Comparison of ENCODE assay signal across 22 cellular contexts in the genomic region with DNA sequence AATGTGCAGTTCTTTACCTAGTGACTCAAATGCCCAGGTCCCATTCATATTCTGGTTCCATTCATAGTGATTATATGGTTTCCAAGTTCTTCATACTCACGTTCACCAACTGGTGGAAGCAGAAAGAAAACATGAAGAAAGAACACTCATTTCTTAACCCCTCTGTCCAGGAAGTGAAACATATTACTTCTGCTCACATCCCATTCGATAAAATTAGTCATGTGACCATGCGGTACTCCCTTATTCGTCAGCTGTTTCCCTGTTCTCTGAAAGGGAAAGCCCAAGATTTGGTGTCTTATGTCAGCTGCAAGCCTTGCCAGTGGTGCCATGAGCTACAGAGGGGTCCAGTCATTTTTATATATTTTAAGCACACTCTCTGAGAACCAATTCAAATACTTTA.
DNase-seq lines count a peak whose midpoint lies in the region; ATAC-seq and TF ChIP-seq lines count a peak whose summit lies in the region.
"Had no signal": no experiment of that assay in that cellular context is flagged by ENCODE, and none has a peak within 500 bp of the region (broad histone marks: within the 10 kb centered on the region; RNA-seq: fewer than 3 reads in every experiment).

No MANE protein-coding gene starts in this region.

- H3K36me3 ChIP-seq in neural cell (ENCODE audit: insufficient read depth, low read length): no peaks in the 10 kb centered on the region
- H3K36me3 ChIP-seq: ascending aorta, BLaER1, left lung, upper lobe of right lung had no signal

- H3K27me3 Mint-ChIP-seq in activated CD4-positive, alpha-beta memory T cell treated with anti-CD3 and anti-CD28 coated beads for 36 hours: peaks cover 5% of the 10 kb centered on the region
- H3K27me3 Mint-ChIP-seq in activated CD4-positive, alpha-beta memory T cell treated with anti-CD3 and anti-CD28 coated beads, Interleukin-2, amount 10 ng/mL, durations not matched to agents 7 days and 5 days: no peaks in the 10 kb centered on the region
- H3K27me3 Mint-ChIP-seq: stimulated activated naive CD8-positive, alpha-beta T cell treated with anti-CD3 and anti-CD28 coated beads, Interleukin-15, Interleukin-2, amounts not matched to agents 100 ng/mL and 50 ng/mL, for 24 hours had no signal

- no peak overlapping the region for H3K4me3 ChIP-seq in neural cell (ENCODE audit: low read length)
- H3K4me3 ChIP-seq: A549, ascending aorta, BLaER1, left lung, upper lobe of right lung had no signal

- no peaks in the 10 kb centered on the region for H4K20me1 ChIP-seq in neural cell (ENCODE audit: insufficient read depth)
- H4K20me1 ChIP-seq: BLaER1 had no signal

- H3K27ac Mint-ChIP-seq in activated CD4-positive, alpha-beta memory T cell treated with anti-CD3 and anti-CD28 coated beads for 36 hours: no peak overlapping the region
- H3K27ac Mint-ChIP-seq in activated CD4-positive, alpha-beta memory T cell treated with anti-CD3 and anti-CD28 coated beads, Interleukin-2, amount 10 ng/mL, durations not matched to agents 7 days and 5 days: no peak overlapping the region
- H3K27ac Mint-ChIP-seq: effector memory CD8-positive, alpha-beta T cell; stimulated activated naive CD8-positive, alpha-beta T cell treated with anti-CD3 and anti-CD28 coated beads, Interleukin-15, Interleukin-2, amounts not matched to agents 100 ng/mL and 50 ng/mL, for 24 hours had no signal

- no peaks in the 10 kb centered on the region for H3K9me3 ChIP-seq in neural cell (ENCODE audit: low read length)
- H3K9me3 ChIP-seq: upper lobe of right lung had no signal

- H2AFZ ChIP-seq in neural cell (ENCODE audit: low read depth, low read length): no peak overlapping the region

- intact Hi-C loops in activated CD4-positive, alpha-beta memory T cell treated with anti-CD3 and anti-CD28 coated beads for 36 hours (cut with micrococcal nuclease): loop anchor here (2.0 to 5.0 kb wide), 3 partner anchors 69 to 389 kb away; a partner anchor contains a TSS

- H3K9me3 Mint-ChIP-seq in activated CD4-positive, alpha-beta memory T cell treated with anti-CD3 and anti-CD28 coated beads for 36 hours: peaks cover 5% of the 10 kb centered on the region
- H3K9me3 Mint-ChIP-seq in activated CD4-positive, alpha-beta memory T cell treated with anti-CD3 and anti-CD28 coated beads, Interleukin-2, amount 10 ng/mL, durations not matched to agents 7 days and 5 days: peaks cover 4% of the 10 kb centered on the region

- CTCF ChIA-PET in activated CD4-positive, alpha-beta memory T cell treated with anti-CD3 and anti-CD28 coated beads for 36 hours (lab: Charles Lee): no interaction called here
- CTCF ChIA-PET in activated CD4-positive, alpha-beta memory T cell treated with anti-CD3 and anti-CD28 coated beads, Interleukin-2, amount 10 ng/mL, durations not matched to agents 7 days and 5 days (lab: Charles Lee): no interaction called here

- no peak for TF ChIP-seq EP300 in neural cell (conservative IDR thresholded peaks at IDR 0.05; ENCODE audit: poor library complexity, severe bottlenecking)

- POLR2A ChIA-PET in activated CD4-positive, alpha-beta memory T cell treated with anti-CD3 and anti-CD28 coated beads for 36 hours (lab: Charles Lee): interaction anchor here (1.0 kb wide), 1 partner anchor 208 kb away, joined by 3 read pairs; no protein-coding TSS in a partner anchor
- POLR2A ChIA-PET in activated CD4-positive, alpha-beta memory T cell treated with anti-CD3 and anti-CD28 coated beads, Interleukin-2, amount 10 ng/mL, durations not matched to agents 7 days and 5 days (lab: Charles Lee): no interaction called here

- H3K9ac ChIP-seq in neural cell (ENCODE audit: low read length): no peak overlapping the region
- H3K9ac ChIP-seq: BLaER1 had no signal

- no peaks in the 10 kb centered on the region for H3K79me2 ChIP-seq in neural cell (replicated peaks; ENCODE audit: insufficient read depth, low read length)

- H3K4me1 Mint-ChIP-seq in activated CD4-positive, alpha-beta memory T cell treated with anti-CD3 and anti-CD28 coated beads for 36 hours (ENCODE audit: low read depth): peaks cover 8% of the 10 kb centered on the region
- H3K4me1 Mint-ChIP-seq in activated CD4-positive, alpha-beta memory T cell treated with anti-CD3 and anti-CD28 coated beads, Interleukin-2, amount 10 ng/mL, durations not matched to agents 7 days and 5 days: peaks cover 10% of the 10 kb centered on the region

- H3K4me2 ChIP-seq in neural cell (ENCODE audit: low read length): no peak overlapping the region
- H3K4me2 ChIP-seq: A549, BLaER1 had no signal

- no peaks in the 10 kb centered on the region for H3K36me3 Mint-ChIP-seq in activated CD4-positive, alpha-beta memory T cell treated with anti-CD3 and anti-CD28 coated beads for 36 hours
- H3K36me3 Mint-ChIP-seq in activated CD4-positive, alpha-beta memory T cell treated with anti-CD3 and anti-CD28 coated beads, Interleukin-2, amount 10 ng/mL, durations not matched to agents 7 days and 5 days (ENCODE audit: low read depth): no peaks in the 10 kb centered on the region

- H3F3A ChIP-seq in neural cell (ENCODE audit: insufficient read depth, low read length, poor library complexity, severe bottlenecking): peaks cover 12% of the 10 kb centered on the region

- ATAC-seq in GM21576 (IDR thresholded peaks at IDR 0.05; ENCODE audit: unreplicated experiment) (peak; percentile 64), GM21723 (IDR thresholded peaks at IDR 0.05; ENCODE audit: unreplicated experiment) (no peak), HG03095 (IDR thresholded peaks at IDR 0.05; ENCODE audit: unreplicated experiment) (no peak)
- ATAC-seq: A549; effector memory CD8-positive, alpha-beta T cell; HCT116; left lung; upper lobe of right lung had no signal

- H3K27me3 ChIP-seq in neural cell (ENCODE audit: insufficient read depth, low read depth, low read length): no peaks in the 10 kb centered on the region
- H3K27me3 ChIP-seq: ascending aorta, BLaER1, left lung, upper lobe of right lung had no signal

- DNase-seq in activated CD4-positive, alpha-beta memory T cell treated with anti-CD3 and anti-CD28 coated beads for 36 hours: peak; percentile 9
- DNase-seq in activated CD4-positive, alpha-beta memory T cell treated with anti-CD3 and anti-CD28 coated beads, Interleukin-2, amount 10 ng/mL, durations not matched to agents 7 days and 5 days: no peak
- DNase-seq in NAMALWA (ENCODE audit: low spot score) (peak; percentile 76), caudate nucleus (lab: John Stamatoyannopoulos, UW) (no peak)
- DNase-seq: activated effector memory CD4-positive, alpha-beta T cell treated with anti-CD3 and anti-CD28 coated beads, Interleukin-2, amount 50 U/mL, for 16 hours; effector memory CD8-positive, alpha-beta T cell; left lung; NCI-H2029; NCI-H446 treated with DMSO at 0.1 percent for 48 hours; NK-92 treated with Interleukin-12 subunit alpha and Interleukin-12 subunit beta, amount 100 ng/mL, for 24 hours; nucleus accumbens; stimulated activated CD4-positive, alpha-beta T cell treated with anti-CD3 and anti-CD28 coated beads, Interleukin-15, amount 100 ng/mL, for 24 hours; upper lobe of right lung had no signal

- TF ChIP-seq CTCF in neural cell (IDR thresholded peaks at IDR 0.05; ENCODE audit: poor library complexity, severe bottlenecking): no peak

- no peak overlapping the region for H3K4me3 Mint-ChIP-seq in activated CD4-positive, alpha-beta memory T cell treated with anti-CD3 and anti-CD28 coated beads for 36 hours
- H3K4me3 Mint-ChIP-seq in activated CD4-positive, alpha-beta memory T cell treated with anti-CD3 and anti-CD28 coated beads, Interleukin-2, amount 10 ng/mL, durations not matched to agents 7 days and 5 days: no peak overlapping the region
- H3K4me3 Mint-ChIP-seq: effector memory CD8-positive, alpha-beta T cell; stimulated activated naive CD8-positive, alpha-beta T cell treated with anti-CD3 and anti-CD28 coated beads, Interleukin-15, Interleukin-2, amounts not matched to agents 100 ng/mL and 50 ng/mL, for 24 hours had no signal

- TF ChIP-seq RAD21 in neural cell (conservative IDR thresholded peaks at IDR 0.05): no peak

- peak overlapping the region; percentile 94 for H3K27ac ChIP-seq in neural cell (ENCODE audit: low read length)
- no peak overlapping the region for H3K27ac ChIP-seq in caudate nucleus (ENCODE audit: low read depth, low read length)
- H3K27ac ChIP-seq: A549, ascending aorta, BLaER1, left lung, upper lobe of right lung had no signal

- no peaks in the 10 kb centered on the region for H3K9me2 ChIP-seq in neural cell (ENCODE audit: insufficient read depth, low read length)

TF ChIP-seq in neural cell, 6 proteins besides CTCF, POLR2A, EP300 and RAD21:
- TF ChIP-seq TAF1 (IDR thresholded peaks at IDR 0.05; ENCODE audit: low read depth) (no peak), SMC3 (conservative IDR thresholded peaks at IDR 0.05; ENCODE audit: poor library complexity) (no peak), POLR2AphosphoS5 (IDR thresholded peaks at IDR 0.05) (no peak), MXI1 (conservative IDR thresholded peaks at IDR 0.05; ENCODE audit: poor library complexity, severe bottlenecking) (no peak), EZH2 (IDR thresholded peaks at IDR 0.05; ENCODE audit: borderline replicate concordance, insufficient read depth, low read length, poor library complexity, severe bottlenecking) (no peak)
- TF ChIP-seq, protein P1, sequence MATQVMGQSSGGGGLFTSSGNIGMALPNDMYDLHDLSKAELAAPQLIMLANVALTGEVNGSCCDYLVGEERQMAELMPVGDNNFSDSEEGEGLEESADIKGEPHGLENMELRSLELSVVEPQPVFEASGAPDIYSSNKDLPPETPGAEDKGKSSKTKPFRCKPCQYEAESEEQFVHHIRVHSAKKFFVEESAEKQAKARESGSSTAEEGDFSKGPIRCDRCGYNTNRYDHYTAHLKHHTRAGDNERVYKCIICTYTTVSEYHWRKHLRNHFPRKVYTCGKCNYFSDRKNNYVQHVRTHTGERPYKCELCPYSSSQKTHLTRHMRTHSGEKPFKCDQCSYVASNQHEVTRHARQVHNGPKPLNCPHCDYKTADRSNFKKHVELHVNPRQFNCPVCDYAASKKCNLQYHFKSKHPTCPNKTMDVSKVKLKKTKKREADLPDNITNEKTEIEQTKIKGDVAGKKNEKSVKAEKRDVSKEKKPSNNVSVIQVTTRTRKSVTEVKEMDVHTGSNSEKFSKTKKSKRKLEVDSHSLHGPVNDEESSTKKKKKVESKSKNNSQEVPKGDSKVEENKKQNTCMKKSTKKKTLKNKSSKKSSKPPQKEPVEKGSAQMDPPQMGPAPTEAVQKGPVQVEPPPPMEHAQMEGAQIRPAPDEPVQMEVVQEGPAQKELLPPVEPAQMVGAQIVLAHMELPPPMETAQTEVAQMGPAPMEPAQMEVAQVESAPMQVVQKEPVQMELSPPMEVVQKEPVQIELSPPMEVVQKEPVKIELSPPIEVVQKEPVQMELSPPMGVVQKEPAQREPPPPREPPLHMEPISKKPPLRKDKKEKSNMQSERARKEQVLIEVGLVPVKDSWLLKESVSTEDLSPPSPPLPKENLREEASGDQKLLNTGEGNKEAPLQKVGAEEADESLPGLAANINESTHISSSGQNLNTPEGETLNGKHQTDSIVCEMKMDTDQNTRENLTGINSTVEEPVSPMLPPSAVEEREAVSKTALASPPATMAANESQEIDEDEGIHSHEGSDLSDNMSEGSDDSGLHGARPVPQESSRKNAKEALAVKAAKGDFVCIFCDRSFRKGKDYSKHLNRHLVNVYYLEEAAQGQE (IDR thresholded peaks at IDR 0.05; ENCODE audit: borderline replicate concordance): no peak

Comparison
In these comparisons a context has a peak if more than half of its experiments do, and no peak if none do; other contexts are left out.
1. DNase-seq: peak in activated CD4-positive, alpha-beta memory T cell treated with anti-CD3 and anti-CD28 coated beads for 36 hours (single experiment) and NAMALWA (single experiment); none in activated CD4-positive, alpha-beta memory T cell treated with anti-CD3 and anti-CD28 coated beads, Interleukin-2, amount 10 ng/mL, durations not matched to agents 7 days and 5 days (single experiment) and caudate nucleus (0 of 61).